Comparison of ENCODE assay signal across 16 cellular contexts in genomic region chr12:111393700-111394275, GRCh38. TPM values are rescaled to one million over a fixed set of nuclear protein-coding genes. Genes with fewer than 3 reads are reported as not detected.
A peak's percentile ranks its signal among the peaks of the same experiment; 100 is the strongest.
DNase-seq lines count a peak whose midpoint lies in the region; ATAC-seq and TF ChIP-seq lines count a peak whose summit lies in the region.
"Had no signal": no experiment of that assay in that cellular context is flagged by ENCODE, and none has a peak within 500 bp of the region (broad histone marks: within the 10 kb centered on the region; RNA-seq: fewer than 3 reads in every experiment).

No MANE protein-coding gene starts in this region.

- H3K9me3 ChIP-seq in right cardiac atrium (ENCODE audit: control insufficient read depth, low read length) (no peaks in the 10 kb centered on the region), spleen (no peaks in the 10 kb centered on the region)
- H3K9me3 ChIP-seq: thoracic aorta had no signal

- intact Hi-C loops in right cardiac atrium (cut with DNase I), result loop anchor here in 1 of 4 donors (10.0 kb wide), 1 partner anchor 131 kb away; no protein-coding TSS in a partner anchor
- intact Hi-C loops in spleen (cut with DNase I; ENCODE audit: low total_unique reads), result no loop called here

- no peaks in the 10 kb centered on the region for H3K27me3 ChIP-seq in right cardiac atrium (ENCODE audit: control insufficient read depth, insufficient read depth)
- H3K27me3 ChIP-seq in spleen (replicated peaks in 1 of 7), result no peaks in the 10 kb centered on the region

- H3K4me1 ChIP-seq in right cardiac atrium (ENCODE audit: control insufficient read depth, insufficient read depth, low read length) (no peaks in the 10 kb centered on the region), spleen (peaks cover 11 to 56% (median 24%) of the 10 kb centered on the region in 6 donors)

- ATAC-seq in right cardiac atrium, result peak; percentile 25 to 49
- ATAC-seq: left colon had no signal

- H3K36me3 ChIP-seq in spleen, result no peaks in the 10 kb centered on the region
- H3K36me3 ChIP-seq: thoracic aorta had no signal

- TF ChIP-seq CTCF in spleen (IDR thresholded peaks at IDR 0.05 in 8 of 11, conservative IDR thresholded peaks at IDR 0.05 in 3 of 11), result no peak

- DNase-seq in NCI-H82 (lab: John Stamatoyannopoulos, UW) (peak; percentile 51), NCI-H82 treated with DMSO at 0.1 percent for 48 hours (lab: John Stamatoyannopoulos, UW; ENCODE audit: unreplicated experiment) (no peak), SKM-1 (lab: John Stamatoyannopoulos, UW; ENCODE audit: unreplicated experiment) (peak; percentile 64), right cardiac atrium (peak in 2 of 3 donors; percentile 77 to 78), spleen (peak; percentile 84), NCI-H1694 (lab: John Stamatoyannopoulos, UW) (no peak), SW480 (ENCODE audit: low spot score) (no peak)
- DNase-seq in stimulated activated CD4-positive, alpha-beta T cell treated with anti-CD3 and anti-CD28 coated beads, Interleukin-4, amount 100 ng/mL, for 1 hour, result no peak
- DNase-seq: activated naive CD4-positive, alpha-beta T cell; KBM-7; NCI-H2029 treated with DMSO at 0.1 percent for 48 hours; nephron progenitor cell; NK-92 treated with Interleukin-12 subunit alpha and Interleukin-12 subunit beta, amount 100 ng/mL, for 24 hours had no signal

- H3K27ac ChIP-seq in right cardiac atrium (ENCODE audit: low read length), result no peak overlapping the region
- peak overlapping the region in 3 of 8 donors; percentile 40 to 62 (median 53) for H3K27ac ChIP-seq in spleen
- H3K27ac ChIP-seq: 22Rv1, thoracic aorta had no signal

- H3K4me3 ChIP-seq in right cardiac atrium (ENCODE audit: low read length) (no peak overlapping the region), spleen (no peak overlapping the region)
- H3K4me3 ChIP-seq: thoracic aorta had no signal

- WGBS in right cardiac atrium, result 78% methylated on average over 8 of the region's 8 CpGs
- WGBS in spleen, 5 donors, result 38 to 64% (median 44%) methylated on average over 8 of the region's 8 CpGs

- no peak for TF ChIP-seq POLR2A in spleen (IDR thresholded peaks at IDR 0.05)

RNA-seq across cellular contexts. Expression of gene SH2B3, which starts 11.9 kb away (rescaled TPM):
- 10 to 100 TPM; 24.9 to 31.2 (median 29.2) TPM for total RNA-seq in right cardiac atrium
- polyA plus RNA-seq in right cardiac atrium, result 10.3 TPM
- 100 to 1,000 TPM in 1 of 7 donors, 10 to 100 TPM in 6; 72.6 to 105 (median 88.3) TPM for total RNA-seq in spleen
- 10 to 100 TPM; 11.5 to 25.5 (median 12.0) TPM for polyA plus RNA-seq in spleen

RNA-seq across cellular contexts. Expression of gene PHETA1, which starts 24.9 kb away (rescaled TPM):
- total RNA-seq in right cardiac atrium (10 to 100 TPM in 1 of 4 donors, 1 to 10 TPM in 3; 8.0 to 11.6 (median 8.8) TPM), spleen (10 to 100 TPM; 16.5 to 39.7 (median 26.4) TPM)
- polyA plus RNA-seq in right cardiac atrium (9.1 TPM), spleen (10 to 100 TPM in 1 of 3 donors, 1 to 10 TPM in 2; 4.9 to 17.2 (median 7.7) TPM)

Comparison
In these comparisons a context has a peak if more than half of its experiments do, and no peak if none do; other contexts are left out.
1. DNase-seq: peak in NCI-H82 (single experiment), SKM-1 (single experiment), right cardiac atrium (2 of 3) and spleen (single experiment); none in NCI-H82 treated with DMSO at 0.1 percent for 48 hours (single experiment), NCI-H1694 (single experiment), stimulated activated CD4-positive, alpha-beta T cell treated with anti-CD3 and anti-CD28 coated beads, Interleukin-4, amount 100 ng/mL, for 1 hour (single experiment) and SW480 (single experiment).